Comparison of ENCODE assay signal across 1 cellular context in genomic region chr1:155125946-155126493, GRCh38.
A peak's percentile ranks its signal among the peaks of the same experiment; 100 is the strongest.
TF ChIP-seq lines count a peak whose summit lies in the region.

No MANE protein-coding gene starts in this region.

TF ChIP-seq in H1, 55 proteins besides CTCF, POLR2A, EP300 and RAD21:
- TF ChIP-seq ASH2L (IDR thresholded peaks at IDR 0.05; ENCODE audit: low read length) (no peak), CHD7 (IDR thresholded peaks at IDR 0.05; ENCODE audit: insufficient replicate concordance, low read length) (no peak), RNF2 (IDR thresholded peaks at IDR 0.05; ENCODE audit: borderline replicate concordance, low read depth, low read length, missing control alignments, poor library complexity, severe bottlenecking) (peak; percentile 25), EZH2 (IDR thresholded peaks at IDR 0.05; ENCODE audit: low read depth, low read length, severe bottlenecking) (peak; percentile 77), KDM1A (IDR thresholded peaks at IDR 0.05; ENCODE audit: borderline replicate concordance, low read length) (no peak), SIX5 (IDR thresholded peaks at IDR 0.05; ENCODE audit: low read depth, low read length) (no peak), TAF7 (optimal IDR thresholded peaks at IDR 0.05; ENCODE audit: borderline replicate concordance, low read depth, low read length) (no peak), MAX (IDR thresholded peaks at IDR 0.05) (peak; percentile 87), FOSL1 (IDR thresholded peaks at IDR 0.05; ENCODE audit: insufficient read depth, low read depth, low read length) (no peak), CHD2 (IDR thresholded peaks at IDR 0.05; ENCODE audit: low read length) (no peak), JUN (IDR thresholded peaks at IDR 0.05; ENCODE audit: low read depth, low read length) (no peak), KDM4A (IDR thresholded peaks at IDR 0.05; ENCODE audit: low read depth, low read length, severe bottlenecking) (peak; percentile 36), KDM5A (IDR thresholded peaks at IDR 0.05; ENCODE audit: low read length) (no peak), POU5F1 (IDR thresholded peaks at IDR 0.05; ENCODE audit: low read depth, low read length) (no peak), CREB1 (IDR thresholded peaks at IDR 0.05) (no peak), ATF2 (IDR thresholded peaks at IDR 0.05; ENCODE audit: low read length) (no peak), SP1 (IDR thresholded peaks at IDR 0.05; ENCODE audit: low read depth, low read length) (no peak), SUZ12 (IDR thresholded peaks at IDR 0.05; ENCODE audit: low read length) (peak; percentile 62), HDAC2 (IDR thresholded peaks at IDR 0.05; ENCODE audit: borderline replicate concordance in 1 of 2, low read depth in 2 of 2, low read length in 2 of 2) (0 out of 4 replicates have a peak, but pooled peaks of 1 of the 2 experiments have one; percentile 67), GABPA (IDR thresholded peaks at IDR 0.05; ENCODE audit: borderline replicate concordance, insufficient read depth, low read length) (no peak), SRF (IDR thresholded peaks at IDR 0.05; ENCODE audit: low read depth, low read length) (no peak), SP4 (IDR thresholded peaks at IDR 0.05; ENCODE audit: low read length) (no peak), E2F6 (IDR thresholded peaks at IDR 0.05) (peak; percentile 85), RBBP5 (IDR thresholded peaks at IDR 0.05; ENCODE audit: borderline replicate concordance, low read depth, low read length) (no peak), USF2 (IDR thresholded peaks at IDR 0.05; ENCODE audit: low read length) (no peak)
